In the genomic region with DNA sequence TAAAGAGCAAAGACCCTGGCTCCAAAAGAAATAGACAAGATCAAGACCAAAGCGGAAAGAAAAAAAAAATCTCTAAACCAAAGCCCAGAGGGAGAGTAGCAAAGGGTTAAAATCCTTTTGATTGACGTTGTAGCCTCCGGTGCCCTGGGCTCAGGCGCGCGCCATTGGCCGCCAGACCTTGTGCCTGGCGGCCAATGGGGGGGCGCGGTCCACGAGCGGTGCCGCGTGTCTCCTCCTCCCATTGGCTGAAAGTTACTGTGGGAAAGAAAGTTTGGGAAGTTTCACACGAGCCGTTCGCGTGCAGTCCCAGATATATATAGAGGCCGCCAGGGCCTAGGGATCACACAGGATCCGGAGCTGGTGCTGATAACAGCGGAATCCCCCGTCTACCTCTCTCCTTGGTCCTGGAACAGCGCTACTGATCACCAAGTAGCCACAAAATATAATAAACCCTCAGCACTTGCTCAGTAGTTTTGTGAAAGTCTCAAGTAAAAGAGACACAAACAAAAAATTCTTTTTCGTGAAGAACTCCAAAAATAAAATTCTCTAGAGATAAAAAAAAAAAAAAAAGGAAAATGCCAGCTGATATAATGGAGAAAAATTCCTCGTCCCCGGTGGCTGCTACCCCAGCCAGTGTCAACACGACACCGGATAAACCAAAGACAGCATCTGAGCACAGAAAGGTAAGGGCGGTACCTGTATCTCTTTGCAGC, we compare ENCODE assay signal across 8 cellular contexts. TPM values are rescaled to one million over a fixed set of nuclear protein-coding genes. Genes with fewer than 3 reads are reported as not detected.
DNase-seq lines count a peak whose midpoint lies in the region; ATAC-seq and TF ChIP-seq lines count a peak whose summit lies in the region.

A gene with protein sequence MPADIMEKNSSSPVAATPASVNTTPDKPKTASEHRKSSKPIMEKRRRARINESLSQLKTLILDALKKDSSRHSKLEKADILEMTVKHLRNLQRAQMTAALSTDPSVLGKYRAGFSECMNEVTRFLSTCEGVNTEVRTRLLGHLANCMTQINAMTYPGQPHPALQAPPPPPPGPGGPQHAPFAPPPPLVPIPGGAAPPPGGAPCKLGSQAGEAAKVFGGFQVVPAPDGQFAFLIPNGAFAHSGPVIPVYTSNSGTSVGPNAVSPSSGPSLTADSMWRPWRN (plus strand): TSS at position 343 of the 713 bp plus-strand sequence. CDS start 233 bp downstream, at position 576.

- peaks cover 49% of the 10 kb centered on the region for H3K4me1 ChIP-seq in OCI-LY1 (ENCODE audit: insufficient read depth, low read length, severe bottlenecking)
- peaks cover 2 to 85% (median 40%) of the 10 kb centered on the region in 3 donors for H3K4me1 ChIP-seq in gastroesophageal sphincter
- H3K4me1 ChIP-seq in upper lobe of left lung: peaks cover 40 to 77% (median 54%) of the 10 kb centered on the region in 4 donors

- H4K20me1 ChIP-seq in OCI-LY1 (ENCODE audit: insufficient read depth, low read length): no peaks in the 10 kb centered on the region

- H3K27me3 Mint-ChIP-seq in activated naive CD8-positive, alpha-beta T cell: peaks cover 36% of the 10 kb centered on the region
- peaks cover 4% of the 10 kb centered on the region for H3K27me3 Mint-ChIP-seq in nephron (ENCODE audit: low read depth)

- TF ChIP-seq POLR2A in gastroesophageal sphincter (IDR thresholded peaks at IDR 0.05): peak; percentile 88 to 94
- TF ChIP-seq POLR2A in upper lobe of left lung (IDR thresholded peaks at IDR 0.05): peak; percentile 79 to 97 (median 89)

- H3K27me3 ChIP-seq in OCI-LY1 (ENCODE audit: insufficient read depth, low read length) (no peaks in the 10 kb centered on the region; the same call in 1 of the 2 replicates), gastroesophageal sphincter (no peaks in the 10 kb centered on the region), upper lobe of left lung (peaks cover 0 to 7% (median 0%) of the 10 kb centered on the region in 4 donors)

- H3K36me3 Mint-ChIP-seq in activated naive CD8-positive, alpha-beta T cell: no peaks in the 10 kb centered on the region
- peaks cover 17% of the 10 kb centered on the region for H3K36me3 Mint-ChIP-seq in nephron (ENCODE audit: low read depth)

- H3F3A ChIP-seq in OCI-LY1 (ENCODE audit: insufficient read depth, low read length): 0 out of 2 replicates have a peak, but pooled peaks cover 3% of the 10 kb centered on the region

- H3K36me3 ChIP-seq in OCI-LY1 (ENCODE audit: insufficient read depth, low read length): no peaks in the 10 kb centered on the region
- H3K36me3 ChIP-seq in gastroesophageal sphincter: no peaks in the 10 kb centered on the region
- H3K36me3 ChIP-seq in upper lobe of left lung: no peaks in the 10 kb centered on the region

- H3K4me3 ChIP-seq in OCI-LY1 (ENCODE audit: low read depth, low read length, poor library complexity, severe bottlenecking) (peak within 1 kb of the TSS; percentile 69), gastroesophageal sphincter (peak within 1 kb of the TSS; percentile 54 to 70), upper lobe of left lung (peak within 1 kb of the TSS; percentile 57 to 61 (median 58))

- H3K4me3 Mint-ChIP-seq in activated naive CD8-positive, alpha-beta T cell: peak within 1 kb of the TSS; percentile 87
- H3K4me3 Mint-ChIP-seq in nephron: peak within 1 kb of the TSS; percentile 86 to 99 (median 98)

- peak within 1 kb of the TSS; percentile 74 for H3K4me2 ChIP-seq in OCI-LY1 (ENCODE audit: low read length)

- TF ChIP-seq EP300 in gastroesophageal sphincter (IDR thresholded peaks at IDR 0.05): no peak
- peak in 2 of 4 donors; percentile 67 to 93 for TF ChIP-seq EP300 in upper lobe of left lung (IDR thresholded peaks at IDR 0.05)

- no peaks in the 10 kb centered on the region for H3K9me2 ChIP-seq in OCI-LY1 (ENCODE audit: low read depth, low read length)

- 1 to 9% methylated on average over 4 to 17 of the region's 29 CpGs for WGBS in gastroesophageal sphincter (ENCODE audit: low coverage in 1 of 2), 2 donors
- WGBS in upper lobe of left lung, 2 donors: 0 to 1% methylated on average over 29 of the region's 29 CpGs

- no peaks in the 10 kb centered on the region for H3K79me2 ChIP-seq in OCI-LY1 (ENCODE audit: insufficient read depth, low read length)

- peak; percentile 28 for ATAC-seq in GM18868 (IDR thresholded peaks at IDR 0.05; ENCODE audit: unreplicated experiment)
- ATAC-seq in gastroesophageal sphincter: peak; percentile 75
- ATAC-seq in upper lobe of left lung (ENCODE audit: low FRiP score in 2 of 2): peak; percentile 78 to 91

- H2AFZ ChIP-seq in OCI-LY1 (ENCODE audit: low read length): no peak within 1 kb of the TSS

- H3K9me3 ChIP-seq in OCI-LY1 (ENCODE audit: low read length): no peaks in the 10 kb centered on the region
- H3K9me3 ChIP-seq in gastroesophageal sphincter: no peaks in the 10 kb centered on the region
- no peaks in the 10 kb centered on the region for H3K9me3 ChIP-seq in upper lobe of left lung

- DNase-seq in Ammon's horn (ENCODE audit: low spot score) (peak; percentile 87), HuH-7.5 (ENCODE audit: low spot score) (peak; percentile 92), upper lobe of left lung (peak; percentile 93 to 96)

- H3K27ac ChIP-seq in OCI-LY1 (ENCODE audit: low read depth, low read length, poor library complexity, severe bottlenecking): no peak within 1 kb of the TSS
- H3K27ac ChIP-seq in gastroesophageal sphincter: peak within 1 kb of the TSS; percentile 66 to 98 (median 94)
- peak within 1 kb of the TSS; percentile 92 to 98 (median 94) for H3K27ac ChIP-seq in upper lobe of left lung

- no peaks in the 10 kb centered on the region for H3K9me3 Mint-ChIP-seq in activated naive CD8-positive, alpha-beta T cell (ENCODE audit: low read depth)
- H3K9me3 Mint-ChIP-seq in nephron: no peaks in the 10 kb centered on the region

- H3K27ac Mint-ChIP-seq in activated naive CD8-positive, alpha-beta T cell: peak within 1 kb of the TSS; percentile 87
- H3K27ac Mint-ChIP-seq in nephron: peak within 1 kb of the TSS; percentile 85 to 97 (median 93)

- peaks cover 48% of the 10 kb centered on the region for H3K4me1 Mint-ChIP-seq in activated naive CD8-positive, alpha-beta T cell (ENCODE audit: low read depth)
- H3K4me1 Mint-ChIP-seq in nephron: peaks cover 42% of the 10 kb centered on the region

- H3K9ac ChIP-seq in OCI-LY1 (ENCODE audit: low read length): peak within 1 kb of the TSS; percentile 53; the same call in 1 of the 2 replicates

- TF ChIP-seq CTCF in OCI-LY1 (IDR thresholded peaks at IDR 0.05; ENCODE audit: low read length) (no peak), gastroesophageal sphincter (IDR thresholded peaks at IDR 0.05) (peak in 2 of 4 experiments; percentile 16 to 33), nephron (IDR thresholded peaks at IDR 0.05; ENCODE audit: unreplicated experiment in 3 of 3) (no peak), upper lobe of left lung (IDR thresholded peaks at IDR 0.05) (peak in 1 of 6 experiments; percentile 10)

RNA-seq across cellular contexts. Expression of the gene that starts here (rescaled TPM):
- 10 to 100 TPM in 3 of 4 donors, 1 to 10 TPM in 1; 9.6 to 31.5 (median 15.4) TPM for total RNA-seq in gastroesophageal sphincter
- 10 to 100 TPM; 12.6 to 43.4 (median 25.9) TPM for total RNA-seq in upper lobe of left lung

Comparison
In these comparisons a context has a peak if more than half of its experiments do, and no peak if none do; other contexts are left out.
1. ATAC-seq: peak in every context shown above with its lines; median percentile 84 in upper lobe of left lung; 75 in gastroesophageal sphincter; 28 in GM18868.